ENCODE assay signal across 1 cellular context in genomic region chr5:173917788-173918786, GRCh38.
TF ChIP-seq lines count a peak whose summit lies in the region.

No MANE protein-coding gene starts in this region.

TF ChIP-seq in HEK293, 187 proteins besides CTCF, POLR2A, EP300 and RAD21 (continued from another document and continues in another):
- TF ChIP-seq REST (tag by site-specific recombination; IDR thresholded peaks at IDR 0.05) = no peak
- no peak for TF ChIP-seq ZNF837 (tag by site-specific recombination; IDR thresholded peaks at IDR 0.05)
- TF ChIP-seq ZNF645 (tag by site-specific recombination; IDR thresholded peaks at IDR 0.05) = no peak
- TF ChIP-seq ZSCAN18 (tag by site-specific recombination; IDR thresholded peaks at IDR 0.05) = 0 out of 2 replicates have a peak, but pooled peaks have one; percentile 37
- TF ChIP-seq ZNF664 (tag by site-specific recombination; IDR thresholded peaks at IDR 0.05) = no peak
- peak; percentile 61 for TF ChIP-seq ZBTB44 (tag by site-specific recombination; IDR thresholded peaks at IDR 0.05)
- TF ChIP-seq ZNF292 (tag by site-specific recombination; IDR thresholded peaks at IDR 0.05; ENCODE audit: borderline replicate concordance, low read depth) = no peak
- TF ChIP-seq ZNF266 (tag by site-specific recombination; IDR thresholded peaks at IDR 0.05; ENCODE audit: low read depth) = no peak
- no peak for TF ChIP-seq ZNF239 (tag by site-specific recombination; IDR thresholded peaks at IDR 0.05)
- TF ChIP-seq ZNF768 (tag by site-specific recombination; IDR thresholded peaks at IDR 0.05) = no peak
- no peak for TF ChIP-seq ZNF548 (tag by site-specific recombination; IDR thresholded peaks at IDR 0.05)
- TF ChIP-seq ZNF658 (tag by site-specific recombination; IDR thresholded peaks at IDR 0.05) = no peak
- TF ChIP-seq INSM2 (tag by site-specific recombination; IDR thresholded peaks at IDR 0.05) = peak; percentile 39; the same call in 1 of the 2 replicates
- no peak for TF ChIP-seq ZNF37A (tag by site-specific recombination; IDR thresholded peaks at IDR 0.05)
- peak; percentile 23; the same call in 1 of the 2 replicates for TF ChIP-seq OVOL3 (tag by site-specific recombination; IDR thresholded peaks at IDR 0.05)
- no peak for TF ChIP-seq ZNF426 (tag by site-specific recombination; IDR thresholded peaks at IDR 0.05)
- TF ChIP-seq ZNF704 (tag by site-specific recombination; IDR thresholded peaks at IDR 0.05) = no peak
- no peak for TF ChIP-seq ZNF132 (tag by site-specific recombination; IDR thresholded peaks at IDR 0.05; ENCODE audit: borderline replicate concordance)
- TF ChIP-seq ZBTB6 (tag by site-specific recombination; IDR thresholded peaks at IDR 0.05) = no peak
- no peak for TF ChIP-seq ZSCAN4 (tag by site-specific recombination; IDR thresholded peaks at IDR 0.05)
- peak; percentile 50; the same call in 1 of the 2 replicates for TF ChIP-seq ZFP69B (tag by site-specific recombination; IDR thresholded peaks at IDR 0.05)
- TF ChIP-seq ZBTB8A (tag by site-specific recombination; IDR thresholded peaks at IDR 0.05) = peak; percentile 33
- no peak for TF ChIP-seq ZNF544 (tag by site-specific recombination; IDR thresholded peaks at IDR 0.05)
- TF ChIP-seq ZNF121 (tag by site-specific recombination; IDR thresholded peaks at IDR 0.05) = no peak
- peak; percentile 46; the same call in 1 of the 2 replicates for TF ChIP-seq PRDM1 (tag by site-specific recombination; IDR thresholded peaks at IDR 0.05)
- TF ChIP-seq ZFP41 (tag by site-specific recombination; IDR thresholded peaks at IDR 0.05; ENCODE audit: borderline replicate concordance) = no peak
- TF ChIP-seq PATZ1 (tag by site-specific recombination; IDR thresholded peaks at IDR 0.05) = no peak
- 0 out of 2 replicates have a peak, but pooled peaks have one; percentile 41 for TF ChIP-seq SP3 (tag by site-specific recombination; IDR thresholded peaks at IDR 0.05)
- no peak for TF ChIP-seq GLI2 (tag by site-specific recombination; IDR thresholded peaks at IDR 0.05; ENCODE audit: borderline replicate concordance, low read depth)
- 0 out of 2 replicates have a peak, but pooled peaks have one; percentile 25 for TF ChIP-seq ZNF362 (tag by site-specific recombination; IDR thresholded peaks at IDR 0.05)
- TF ChIP-seq ATF2 (tag by site-specific recombination; IDR thresholded peaks at IDR 0.05; ENCODE audit: low read depth) = no peak
- TF ChIP-seq ZBTB20 (tag by site-specific recombination; IDR thresholded peaks at IDR 0.05) = peak; percentile 78
- TF ChIP-seq ZSCAN16 (tag by site-specific recombination; IDR thresholded peaks at IDR 0.05) = no peak
- no peak for TF ChIP-seq ZNF23 (tag by site-specific recombination; IDR thresholded peaks at IDR 0.05; ENCODE audit: borderline replicate concordance)
- no peak for TF ChIP-seq ZNF114 (tag by site-specific recombination; IDR thresholded peaks at IDR 0.05)
- no peak for TF ChIP-seq IKZF3 (tag by site-specific recombination; IDR thresholded peaks at IDR 0.05)
- TF ChIP-seq KLF9 (tag by site-specific recombination; IDR thresholded peaks at IDR 0.05; ENCODE audit: low read depth) = no peak
- TF ChIP-seq ZNF26 (tag by site-specific recombination; IDR thresholded peaks at IDR 0.05) = no peak
- no peak for TF ChIP-seq ZNF670 (tag by site-specific recombination; IDR thresholded peaks at IDR 0.05; ENCODE audit: low read depth)
- no peak for TF ChIP-seq ZNF560 (tag by site-specific recombination; IDR thresholded peaks at IDR 0.05; ENCODE audit: borderline replicate concordance)
- no peak for TF ChIP-seq ZNF211 (tag by site-specific recombination; IDR thresholded peaks at IDR 0.05; ENCODE audit: low read depth)
